ENCODE assay signal across 8 cellular contexts in genomic region chr9:95317119-95317892, GRCh38. TPM values are rescaled to one million over a fixed set of nuclear protein-coding genes. Genes with fewer than 3 reads are reported as not detected.
DNase-seq lines count a peak whose midpoint lies in the region; ATAC-seq and TF ChIP-seq lines count a peak whose summit lies in the region.

TSS of gene FANCC (minus strand) at chr9:95317709. CDS start at chr9:95249291, 68,418 bp downstream.

- H3K9me3 Mint-ChIP-seq in activated CD8-positive, alpha-beta memory T cell treated with anti-CD3 and anti-CD28 coated beads, Interleukin-2, amount 10 ng/mL, durations not matched to agents 7 days and 5 days (ENCODE audit: low read depth): no peaks in the 10 kb centered on the region

- H3K27ac Mint-ChIP-seq in activated CD8-positive, alpha-beta memory T cell treated with anti-CD3 and anti-CD28 coated beads, Interleukin-2, amount 10 ng/mL, durations not matched to agents 7 days and 5 days: peak within 1 kb of the TSS; percentile 89

- no peaks in the 10 kb centered on the region for H3K4me1 ChIP-seq in NT2/D1 (ENCODE audit: insufficient read depth, insufficient read length)
- peaks cover 15% of the 10 kb centered on the region for H3K4me1 ChIP-seq in endocrine pancreas (ENCODE audit: control insufficient read depth, insufficient read depth, low read length)

- peak; percentile 87 for ATAC-seq in activated CD8-positive, alpha-beta memory T cell treated with anti-CD3 and anti-CD28 coated beads, Interleukin-2, amount 10 ng/mL, durations not matched to agents 7 days and 5 days

- peaks cover 10% of the 10 kb centered on the region for H3K27me3 Mint-ChIP-seq in activated CD8-positive, alpha-beta memory T cell treated with anti-CD3 and anti-CD28 coated beads, Interleukin-2, amount 10 ng/mL, durations not matched to agents 7 days and 5 days

- peak within 1 kb of the TSS; percentile 80 for H3K4me3 Mint-ChIP-seq in activated CD8-positive, alpha-beta memory T cell treated with anti-CD3 and anti-CD28 coated beads, Interleukin-2, amount 10 ng/mL, durations not matched to agents 7 days and 5 days

- CTCF ChIA-PET in activated CD8-positive, alpha-beta memory T cell treated with anti-CD3 and anti-CD28 coated beads, Interleukin-2, amount 10 ng/mL, durations not matched to agents 7 days and 5 days (lab: Charles Lee): interaction anchor here (0.6 to 1.6 kb wide), 4 partner anchors 78 to 900 kb away, joined by 3 to 4 read pairs (median 3); no protein-coding TSS in a partner anchor

- H3K4me3 ChIP-seq in NT2/D1 (ENCODE audit: insufficient read length, low read depth) (peak within 1 kb of the TSS; percentile 77), endocrine pancreas (ENCODE audit: control insufficient read depth, insufficient read depth, low read length) (peak within 1 kb of the TSS; percentile 82)

- TF ChIP-seq CTCF in GM20000 (IDR thresholded peaks at IDR 0.05; ENCODE audit: extremely low read depth, missing control alignments): no peak

- H3K9me3 ChIP-seq in NT2/D1 (ENCODE audit: insufficient read depth, low read length) (peaks cover 4% of the 10 kb centered on the region; the same call in 1 of the 2 replicates), endocrine pancreas (ENCODE audit: control insufficient read depth, low read length) (no peaks in the 10 kb centered on the region)

- H3K27me3 ChIP-seq in NT2/D1 (ENCODE audit: insufficient read depth, insufficient read length) (no peaks in the 10 kb centered on the region), endocrine pancreas (ENCODE audit: control insufficient read depth, insufficient read depth, low read length) (no peaks in the 10 kb centered on the region)

- H3K4me1 Mint-ChIP-seq in activated CD8-positive, alpha-beta memory T cell treated with anti-CD3 and anti-CD28 coated beads, Interleukin-2, amount 10 ng/mL, durations not matched to agents 7 days and 5 days: peaks cover 34% of the 10 kb centered on the region

- peaks cover 11% of the 10 kb centered on the region for H3K36me3 ChIP-seq in NT2/D1 (ENCODE audit: insufficient read depth, insufficient read length, low read length)
- H3K36me3 ChIP-seq in endocrine pancreas (ENCODE audit: control insufficient read depth, insufficient read depth, low read length): no peaks in the 10 kb centered on the region

- H3K9ac ChIP-seq in NT2/D1 (ENCODE audit: insufficient read length, low read depth) (peak within 1 kb of the TSS; percentile 95), endocrine pancreas (ENCODE audit: control insufficient read depth, insufficient read depth, low read length) (peak within 1 kb of the TSS; percentile 92)

- peaks cover 4% of the 10 kb centered on the region for H3K36me3 Mint-ChIP-seq in activated CD8-positive, alpha-beta memory T cell treated with anti-CD3 and anti-CD28 coated beads, Interleukin-2, amount 10 ng/mL, durations not matched to agents 7 days and 5 days

- DNase-seq in COR-L47 (lab: John Stamatoyannopoulos, UW): peak; percentile 93
- peak; percentile 92 for DNase-seq in GM20000 (ENCODE audit: low spot score)
- peak; percentile 88 for DNase-seq in HT1080 (ENCODE audit: low read depth)
- peak; percentile 94 for DNase-seq in NT2/D1 (ENCODE audit: low read depth, low spot score)
- peak; percentile 89 for DNase-seq in activated CD8-positive, alpha-beta memory T cell treated with anti-CD3 and anti-CD28 coated beads, Interleukin-2, amount 10 ng/mL, durations not matched to agents 7 days and 5 days
- peak; percentile 96 for DNase-seq in mesenteric fat pad (ENCODE audit: low spot score)
- DNase-seq in stimulated activated CD8-positive, alpha-beta memory T cell treated with anti-CD3 and anti-CD28 coated beads, Interleukin-15, amount 100 ng/mL, for 1 hour (ENCODE audit: low read depth): peak; percentile 72

RNA-seq across cellular contexts. Expression of gene FANCC, which starts in this region (rescaled TPM):
- total RNA-seq in HT1080 (2014; rRNA removed; shearing (Covaris generic)): 5.6 and 6.8 TPM in 2 replicates
- 10.8 TPM in 2 replicates for polyA plus RNA-seq in HT1080 (2015; cell fraction: cytosol; rRNA removed)
- polyA plus RNA-seq in HT1080 (2015; cell fraction: nucleus; rRNA removed): 15.5 and 21.1 TPM in 2 replicates
- total RNA-seq in activated CD8-positive, alpha-beta memory T cell treated with anti-CD3 and anti-CD28 coated beads, Interleukin-2, amount 10 ng/mL, durations not matched to agents 7 days and 5 days: 10 to 100 TPM; 18.4 to 18.8 TPM
- total RNA-seq in mesenteric fat pad: 8.8 TPM

Comparison
In these comparisons a context has a peak if more than half of its experiments do, and no peak if none do; other contexts are left out.
1. Peak in every context shown above with its lines: DNase-seq, ATAC-seq and H3K4me3 ChIP-seq.